In genomic region chr17:4903051-4903818, GRCh38 we compare ENCODE assay signal across 8 cellular contexts. TPM values are rescaled to one million over a fixed set of nuclear protein-coding genes. Genes with fewer than 3 reads are reported as not detected.
A peak's percentile ranks its signal among the peaks of the same experiment; 100 is the strongest.
DNase-seq lines count a peak whose midpoint lies in the region; ATAC-seq, FAIRE-seq and TF ChIP-seq lines count a peak whose summit lies in the region.

CHRNE (minus strand) TSS chr17:4903098; CDS start chr17:4903063, 35 bp downstream.

- H3K9me3 ChIP-seq in A549, result no peaks in the 10 kb centered on the region

- H3K4me3 ChIP-seq in A549, result no peak within 1 kb of the TSS
- H3K4me3 ChIP-seq in cardiac fibroblast (replicated peaks in 1 of 2; ENCODE audit: low read depth in 2 of 2, low read length in 2 of 2), result no peak within 1 kb of the TSS

- ATAC-seq in A549 (peak; percentile 74 to 85), GM18867 (IDR thresholded peaks at IDR 0.05; ENCODE audit: unreplicated experiment) (peak; percentile 39), GM19395 (IDR thresholded peaks at IDR 0.05; ENCODE audit: unreplicated experiment) (no peak)

- TF ChIP-seq RAD21 in A549 (conservative IDR thresholded peaks at IDR 0.05 in 1 of 2, IDR thresholded peaks at IDR 0.05 in 1 of 2), result peak; percentile 62 to 73

- POLR2A ChIA-PET in A549 (lab: Yijun Ruan, JAX), result interaction anchor here (1.5 kb wide), 1 partner anchor 37 kb away, joined by 3 read pairs; the partner anchor contains the start of genes RNF167 and SLC25A11

- peak within 1 kb of the TSS; percentile 19; the same call in 1 of the 3 replicates for H3K4me2 ChIP-seq in A549

- WGBS in A549 (ENCODE audit: missing lambda C conversion rate), result 27% methylated on average over 10 of the region's 10 CpGs

- H3K4me1 ChIP-seq in A549, result 0 out of 3 replicates have a peak, but pooled peaks cover 5% of the 10 kb centered on the region

- FAIRE-seq in A549 (lab: Jason Lieb, UNC), result peak; percentile 96

- peak; percentile 90 for TF ChIP-seq CTCF in A549 (IDR thresholded peaks at IDR 0.05)
- TF ChIP-seq CTCF in cardiac fibroblast (IDR thresholded peaks at IDR 0.05; ENCODE audit: low read depth, low read length), result peak; percentile 85

- TF ChIP-seq EP300 in A549 (IDR thresholded peaks at IDR 0.05), result no peak

- DNase-seq in A549 (ENCODE audit: low read depth in 1 of 2, low spot score in 1 of 2) (peak; percentile 58 to 89), NCI-H2196 (lab: John Stamatoyannopoulos, UW; ENCODE audit: unreplicated experiment) (peak; percentile 66), cardiac fibroblast (ENCODE audit: low read depth in 2 of 2) (peak; percentile 84 to 85), kidney tubule cell (ENCODE audit: low spot score) (peak; percentile 86)
- peak; percentile 56 for DNase-seq in activated CD4-positive, CD25-positive, alpha-beta regulatory T cell treated with anti-CD3 and anti-CD28 coated beads, Interleukin-2, amount 50 U/mL, for 16 hours (ENCODE audit: low read depth, low spot score)
- peak; percentile 75 for DNase-seq in stimulated activated CD4-positive, alpha-beta T cell treated with anti-CD3 and anti-CD28 coated beads, Interleukin-1b, Interleukin-23, amount 100 ng/mL, for 48 hours

- TF ChIP-seq POLR2A in A549 (IDR thresholded peaks at IDR 0.05; ENCODE audit: low read length), result no peak

- H3K27ac ChIP-seq in A549, result no peak within 1 kb of the TSS

- CTCF ChIA-PET in A549 (lab: Yijun Ruan, JAX), result interaction anchor here (0.6 to 8.2 kb wide), 45 partner anchors 9 to 1532 kb away, joined by 3 to 83 read pairs (median 4); partner anchors contain the start of genes AIPL1, ARRB2, CAMTA2 and GLTPD2

TF ChIP-seq in A549, 52 proteins besides CTCF, POLR2A, EP300 and RAD21 (continues in another document):
- 0 out of 2 replicates have a peak, but pooled peaks have one; percentile 29 for TF ChIP-seq MYC (IDR thresholded peaks at IDR 0.05; ENCODE audit: borderline replicate concordance, low read length)
- no peak for TF ChIP-seq GATA3 (IDR thresholded peaks at IDR 0.05; ENCODE audit: borderline replicate concordance)
- TF ChIP-seq ELK1 (IDR thresholded peaks at IDR 0.05; ENCODE audit: low read depth, low read length), result no peak
- TF ChIP-seq RCOR1 (IDR thresholded peaks at IDR 0.05; ENCODE audit: low read depth, low read length), result no peak
- TF ChIP-seq, protein P1, sequence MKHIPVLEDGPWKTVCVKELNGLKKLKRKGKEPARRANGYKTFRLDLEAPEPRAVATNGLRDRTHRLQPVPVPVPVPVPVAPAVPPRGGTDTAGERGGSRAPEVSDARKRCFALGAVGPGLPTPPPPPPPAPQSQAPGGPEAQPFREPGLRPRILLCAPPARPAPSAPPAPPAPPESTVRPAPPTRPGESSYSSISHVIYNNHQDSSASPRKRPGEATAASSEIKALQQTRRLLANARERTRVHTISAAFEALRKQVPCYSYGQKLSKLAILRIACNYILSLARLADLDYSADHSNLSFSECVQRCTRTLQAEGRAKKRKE (CRISPR knock-in tag; IDR thresholded peaks at IDR 0.05; ENCODE audit: low read depth), result no peak
- TF ChIP-seq SMC3 (IDR thresholded peaks at IDR 0.05), result peak; percentile 68
- no peak for TF ChIP-seq RFX5 (IDR thresholded peaks at IDR 0.05)
- TF ChIP-seq, protein P2, sequence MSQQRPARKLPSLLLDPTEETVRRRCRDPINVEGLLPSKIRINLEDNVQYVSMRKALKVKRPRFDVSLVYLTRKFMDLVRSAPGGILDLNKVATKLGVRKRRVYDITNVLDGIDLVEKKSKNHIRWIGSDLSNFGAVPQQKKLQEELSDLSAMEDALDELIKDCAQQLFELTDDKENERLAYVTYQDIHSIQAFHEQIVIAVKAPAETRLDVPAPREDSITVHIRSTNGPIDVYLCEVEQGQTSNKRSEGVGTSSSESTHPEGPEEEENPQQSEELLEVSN (IDR thresholded peaks at IDR 0.05; ENCODE audit: borderline replicate concordance, low read depth), result no peak
- no peak for TF ChIP-seq PBX3 (IDR thresholded peaks at IDR 0.05)
- TF ChIP-seq, protein P3, sequence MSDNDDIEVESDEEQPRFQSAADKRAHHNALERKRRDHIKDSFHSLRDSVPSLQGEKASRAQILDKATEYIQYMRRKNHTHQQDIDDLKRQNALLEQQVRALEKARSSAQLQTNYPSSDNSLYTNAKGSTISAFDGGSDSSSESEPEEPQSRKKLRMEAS (IDR thresholded peaks at IDR 0.05), result peak; percentile 61; the same call in 1 of the 2 replicates
- no peak for TF ChIP-seq KDM5A (IDR thresholded peaks at IDR 0.05)
- TF ChIP-seq JUNB (IDR thresholded peaks at IDR 0.05), result no peak
- no peak for TF ChIP-seq SREBF2 (IDR thresholded peaks at IDR 0.05)
- no peak for TF ChIP-seq MAFK (IDR thresholded peaks at IDR 0.05; ENCODE audit: partially characterized antibody)
- TF ChIP-seq NR3C1 (IDR thresholded peaks at IDR 0.05), result no peak
- TF ChIP-seq TFCP2L1 (CRISPR knock-in tag; IDR thresholded peaks at IDR 0.05), result no peak
- TF ChIP-seq HDAC2 (IDR thresholded peaks at IDR 0.05), result no peak
- TF ChIP-seq ZSCAN20 (CRISPR knock-in tag; IDR thresholded peaks at IDR 0.05), result no peak
- no peak for TF ChIP-seq MAZ (IDR thresholded peaks at IDR 0.05; ENCODE audit: borderline replicate concordance, low read depth, low read length)
- TF ChIP-seq PHF8 (IDR thresholded peaks at IDR 0.05; ENCODE audit: borderline replicate concordance, low read depth), result no peak
- TF ChIP-seq NPAS2 (CRISPR knock-in tag; IDR thresholded peaks at IDR 0.05; ENCODE audit: borderline replicate concordance), result no peak
- TF ChIP-seq REST (IDR thresholded peaks at IDR 0.05), result no peak
- no peak for TF ChIP-seq RARB (CRISPR knock-in tag; IDR thresholded peaks at IDR 0.05)
- no peak for TF ChIP-seq FOXS1 (CRISPR knock-in tag; IDR thresholded peaks at IDR 0.05)
- no peak for TF ChIP-seq ZC3H11A (IDR thresholded peaks at IDR 0.05)
- TF ChIP-seq HMGXB4 (CRISPR knock-in tag; IDR thresholded peaks at IDR 0.05; ENCODE audit: borderline replicate concordance), result no peak

RNA-seq across cellular contexts. Expression of gene CHRNE, which starts in this region (rescaled TPM):
- polyA plus RNA-seq in A549 (2011; rRNA removed) (0.07 and 0.10 TPM in 2 replicates), A549 (2017; fragmentation: RNase III; extraction: RNeasy Plus Mini Kit Qiagen cat#74134 plus additional on column Dnase treatment) (0.12 to 0.14 TPM (median 0.13 TPM) in 3 replicates)
- 0.09 and 0.15 TPM in 2 replicates for polyA plus RNA-seq in A549 (2012; cell fraction: cytosol; rRNA removed)
- polyA plus RNA-seq in A549 (2012; cell fraction: nucleus; rRNA removed), result 2.1 TPM in 2 replicates
- polyA minus RNA-seq in A549 (2011; rRNA and poly(A)+ RNA removed), result 0.25 TPM in 1 of 2 replicates, not detected in the other
